ENCODE assay signal across 15 cellular contexts in the genomic region with DNA sequence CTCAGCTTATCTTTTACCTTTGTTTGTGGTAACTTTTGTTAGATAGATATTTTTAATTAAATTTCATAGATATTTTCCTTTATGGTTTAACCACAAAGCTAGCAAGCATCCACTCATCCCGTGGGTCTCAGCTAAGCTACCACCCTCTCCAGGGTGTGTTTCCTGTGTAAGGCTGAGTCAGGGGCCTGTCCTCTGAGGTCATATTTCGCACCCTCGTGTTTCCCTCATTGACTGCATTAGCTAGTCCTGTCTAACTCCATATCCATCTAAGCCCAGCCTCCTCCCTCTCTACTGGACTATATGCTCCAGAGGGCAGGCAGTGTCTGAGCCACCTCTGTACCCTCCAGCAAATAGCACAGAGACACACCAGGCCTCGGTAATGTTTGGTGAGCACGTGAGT. TPM values are rescaled to one million over a fixed set of nuclear protein-coding genes. Genes with fewer than 3 reads are reported as not detected.
A peak's percentile ranks its signal among the peaks of the same experiment; 100 is the strongest.
DNase-seq lines count a peak whose midpoint lies in the region; ATAC-seq and TF ChIP-seq lines count a peak whose summit lies in the region.
"Had no signal": no experiment of that assay in that cellular context is flagged by ENCODE, and none has a peak within 500 bp of the region (broad histone marks: within the 10 kb centered on the region; RNA-seq: fewer than 3 reads in every experiment).

No MANE protein-coding gene starts in this region.

- CTCF ChIA-PET in A673 (lab: Charles Lee): no interaction called here
- CTCF ChIA-PET in activated CD4-positive, alpha-beta memory T cell treated with anti-CD3 and anti-CD28 coated beads for 36 hours (lab: Charles Lee): interaction anchor here (0.7 to 8.8 kb wide), 9 partner anchors 91 to 318 kb away, joined by 3 to 75 read pairs (median 11); no protein-coding TSS in a partner anchor
- CTCF ChIA-PET in CD4-positive, alpha-beta T cell (lab: Charles Lee): interaction anchor here (1.4 to 4.2 kb wide), 2 partner anchors 17 to 317 kb away, joined by 3 to 21 read pairs; partner anchors contain the start of genes SPCS2 and XRRA1

- H3K4me1 Mint-ChIP-seq in activated CD4-positive, alpha-beta memory T cell treated with anti-CD3 and anti-CD28 coated beads for 36 hours (ENCODE audit: low read depth): peaks cover 6% of the 10 kb centered on the region
- no peaks in the 10 kb centered on the region for H3K4me1 Mint-ChIP-seq in endodermal cell
- H3K4me1 Mint-ChIP-seq in CD4-positive, alpha-beta T cell (ENCODE audit: low read depth): no peaks in the 10 kb centered on the region
- H3K4me1 Mint-ChIP-seq: neural progenitor cell had no signal

- H3K4me3 ChIP-seq in A673 (ENCODE audit: low read depth, low read length, poor library complexity, severe bottlenecking) (no peak overlapping the region), GM23248 (no peak overlapping the region), fibroblast of mammary gland (ENCODE audit: control insufficient read depth, low read depth, low read length) (no peak overlapping the region), endodermal cell (ENCODE audit: low read length) (no peak overlapping the region)
- H3K4me3 ChIP-seq: adrenal gland, left ventricle myocardium inferior, neural progenitor cell, sigmoid colon had no signal

- H3K4me3 Mint-ChIP-seq in activated CD4-positive, alpha-beta memory T cell treated with anti-CD3 and anti-CD28 coated beads for 36 hours: no peak overlapping the region
- no peak overlapping the region for H3K4me3 Mint-ChIP-seq in endodermal cell
- no peak overlapping the region for H3K4me3 Mint-ChIP-seq in CD4-positive, alpha-beta T cell
- H3K4me3 Mint-ChIP-seq: neural progenitor cell had no signal

- 26 to 34% methylated on average over 5 of the region's 5 CpGs for WGBS in GM23248 (ENCODE audit: low coverage in 1 of 2, low lambda C conversion rate in 2 of 2, missing lambda C conversion rate in 2 of 2), 2 experiments
- 89 to 100% methylated on average over 2 to 5 of the region's 5 CpGs for WGBS in endodermal cell (ENCODE audit: insufficient coverage in 1 of 2, insufficient read length in 1 of 2), 2 experiments

- intact Hi-C loops in A673 (cut with micrococcal nuclease; ENCODE audit: unreplicated experiment): no loop called here
- intact Hi-C loops in activated CD4-positive, alpha-beta memory T cell treated with anti-CD3 and anti-CD28 coated beads for 36 hours (cut with micrococcal nuclease): loop anchor here (2.0 kb wide), 1 partner anchor 17 kb away; the partner anchor contains the start of genes SPCS2 and XRRA1
- intact Hi-C loops in CD4-positive, alpha-beta T cell (cut with DNase I, micrococcal nuclease): loop anchor here in 1 of 2 experiments (5.0 kb wide), 1 partner anchor 210 kb away; no protein-coding TSS in a partner anchor

- no peaks in the 10 kb centered on the region for H3K79me2 ChIP-seq in GM23248 (ENCODE audit: insufficient read depth)

- DNase-seq in A673 (ENCODE audit: low spot score) (peak; percentile 29), GM23248 (peak; percentile 69), fibroblast of mammary gland (ENCODE audit: low read depth) (peak; percentile 85), endodermal cell (no peak), NCI-H2227 treated with DMSO at 0.1 percent for 48 hours (lab: John Stamatoyannopoulos, UW) (no peak), middle frontal gyrus (ENCODE audit: extremely low spot score, low spot score) (no peak)
- peak; percentile 39 for DNase-seq in activated CD4-positive, alpha-beta memory T cell treated with anti-CD3 and anti-CD28 coated beads for 36 hours
- DNase-seq in CD4-positive, alpha-beta T cell: no peak
- DNase-seq: adrenal gland, C1 segment of cervical spinal cord, head of caudate nucleus, left ventricle myocardium inferior, sigmoid colon had no signal

- H3K36me3 ChIP-seq in A673 (ENCODE audit: insufficient read depth, low read length, poor library complexity, severe bottlenecking) (no peaks in the 10 kb centered on the region), GM23248 (ENCODE audit: low read depth) (no peaks in the 10 kb centered on the region), endodermal cell (ENCODE audit: control insufficient read depth, insufficient read depth, low read length) (peaks cover 60% of the 10 kb centered on the region)
- H3K36me3 ChIP-seq: neural progenitor cell had no signal

- no peaks in the 10 kb centered on the region for H3K9me3 ChIP-seq in A673 (ENCODE audit: low read depth, low read length, poor library complexity, severe bottlenecking)
- H3K9me3 ChIP-seq in GM23248 (ENCODE audit: low read depth): no peaks in the 10 kb centered on the region
- H3K9me3 ChIP-seq in endodermal cell (ENCODE audit: control insufficient read depth, low read length): no peaks in the 10 kb centered on the region
- no peaks in the 10 kb centered on the region for H3K9me3 ChIP-seq in CD4-positive, alpha-beta T cell (ENCODE audit: control insufficient read depth, low read length)
- H3K9me3 ChIP-seq: adrenal gland, left ventricle myocardium inferior, sigmoid colon had no signal

- no peaks in the 10 kb centered on the region for H3K9me3 Mint-ChIP-seq in activated CD4-positive, alpha-beta memory T cell treated with anti-CD3 and anti-CD28 coated beads for 36 hours
- H3K9me3 Mint-ChIP-seq in endodermal cell: no peaks in the 10 kb centered on the region
- no peaks in the 10 kb centered on the region for H3K9me3 Mint-ChIP-seq in CD4-positive, alpha-beta T cell
- H3K9me3 Mint-ChIP-seq: neural progenitor cell had no signal

- no peaks in the 10 kb centered on the region for H4K20me1 ChIP-seq in GM23248 (ENCODE audit: insufficient read depth)

- H3K27ac ChIP-seq in A673 (ENCODE audit: low read depth, low read length, poor library complexity, severe bottlenecking) (no peak overlapping the region), GM23248 (no peak overlapping the region), endodermal cell (ENCODE audit: low read depth, low read length) (no peak overlapping the region)
- no peak overlapping the region for H3K27ac ChIP-seq in CD4-positive, alpha-beta T cell (ENCODE audit: low read depth, low read length)
- H3K27ac ChIP-seq: adrenal gland, HL-60, left ventricle myocardium inferior, neural progenitor cell, sigmoid colon had no signal

- POLR2A ChIA-PET in A673 (lab: Charles Lee; ENCODE audit: low non-redundant PET): no interaction called here
- POLR2A ChIA-PET in activated CD4-positive, alpha-beta memory T cell treated with anti-CD3 and anti-CD28 coated beads for 36 hours (lab: Charles Lee): interaction anchor here (0.9 kb wide), 1 partner anchor 11 kb away, joined by 3 read pairs; no protein-coding TSS in a partner anchor
- POLR2A ChIA-PET in CD4-positive, alpha-beta T cell (lab: Charles Lee): interaction anchor here (0.7 kb wide), 2 partner anchors 56 to 205 kb away, joined by 3 read pairs; partner anchors contain the start of gene NEU3

- no peak overlapping the region for H3K4me2 ChIP-seq in GM23248 (ENCODE audit: unreplicated experiment)
- H3K4me2 ChIP-seq: neural progenitor cell had no signal

- H3K9me2 ChIP-seq in GM23248 (ENCODE audit: insufficient read depth): no peaks in the 10 kb centered on the region

- H3K27me3 Mint-ChIP-seq in activated CD4-positive, alpha-beta memory T cell treated with anti-CD3 and anti-CD28 coated beads for 36 hours: no peaks in the 10 kb centered on the region
- H3K27me3 Mint-ChIP-seq in endodermal cell (ENCODE audit: insufficient read depth): no peaks in the 10 kb centered on the region
- H3K27me3 Mint-ChIP-seq in CD4-positive, alpha-beta T cell: no peaks in the 10 kb centered on the region

- H3F3A ChIP-seq in GM23248 (ENCODE audit: insufficient read depth): peaks cover 8% of the 10 kb centered on the region

- no peak overlapping the region for H2AFZ ChIP-seq in GM23248
- H2AFZ ChIP-seq: neural progenitor cell had no signal

- H3K27ac Mint-ChIP-seq in activated CD4-positive, alpha-beta memory T cell treated with anti-CD3 and anti-CD28 coated beads for 36 hours: peak overlapping the region; percentile 69
- no peak overlapping the region for H3K27ac Mint-ChIP-seq in endodermal cell
- H3K27ac Mint-ChIP-seq in CD4-positive, alpha-beta T cell: no peak overlapping the region
- H3K27ac Mint-ChIP-seq: neural progenitor cell had no signal

- peaks cover 10% of the 10 kb centered on the region for H3K36me3 Mint-ChIP-seq in activated CD4-positive, alpha-beta memory T cell treated with anti-CD3 and anti-CD28 coated beads for 36 hours
- peaks cover 6% of the 10 kb centered on the region for H3K36me3 Mint-ChIP-seq in endodermal cell (ENCODE audit: low read depth)
- peaks cover 39% of the 10 kb centered on the region for H3K36me3 Mint-ChIP-seq in CD4-positive, alpha-beta T cell (ENCODE audit: low read depth)

- H3K27me3 ChIP-seq in A673 (replicated peaks; ENCODE audit: insufficient read depth, low read depth, low read length, poor library complexity) (no peaks in the 10 kb centered on the region), GM23248 (replicated peaks; ENCODE audit: insufficient read depth) (no peaks in the 10 kb centered on the region), endodermal cell (ENCODE audit: control insufficient read depth, insufficient read depth, low read length, poor library complexity, severe bottlenecking) (no peaks in the 10 kb centered on the region)
- H3K27me3 ChIP-seq in CD4-positive, alpha-beta T cell (ENCODE audit: control insufficient read depth, insufficient read depth, low read length): no peaks in the 10 kb centered on the region
- H3K27me3 ChIP-seq: adrenal gland, neural progenitor cell, sigmoid colon had no signal

- no peaks in the 10 kb centered on the region for H3K4me1 ChIP-seq in A673 (ENCODE audit: insufficient read depth, low read length, poor library complexity, severe bottlenecking)
- H3K4me1 ChIP-seq in GM23248 (ENCODE audit: insufficient read depth): peaks cover 23% of the 10 kb centered on the region
- no peaks in the 10 kb centered on the region for H3K4me1 ChIP-seq in endodermal cell (ENCODE audit: control insufficient read depth, insufficient read depth, low read length)
- H3K4me1 ChIP-seq: adrenal gland had no signal

- in situ Hi-C loops in GM23248 (cut with MboI): no loop called here

- ATAC-seq in CD4-positive, alpha-beta T cell (ENCODE audit: poor library complexity): no peak

- BruUV-seq in A673 (replicated peaks; lab: Mats Ljungman, UMichigan): no TSS peak

- no peak for TF ChIP-seq CTCF in A673 (conservative IDR thresholded peaks at IDR 0.05; ENCODE audit: low read depth, low read length)
- no peak for TF ChIP-seq CTCF in fibroblast of mammary gland (conservative IDR thresholded peaks at IDR 0.05; ENCODE audit: control insufficient read depth, insufficient read depth, low read depth, low read length)
- TF ChIP-seq CTCF in endodermal cell (conservative IDR thresholded peaks at IDR 0.05): no peak
- TF ChIP-seq CTCF in CD4-positive, alpha-beta T cell (IDR thresholded peaks at IDR 0.05): no peak

- H3K9ac ChIP-seq in GM23248 (no peak overlapping the region), endodermal cell (ENCODE audit: extremely low read depth, low read length, poor library complexity, severe bottlenecking) (no peak overlapping the region)
- H3K9ac ChIP-seq: neural progenitor cell had no signal

RNA-seq across cellular contexts. Expression of gene XRRA1, which starts 16.7 kb away (rescaled TPM):
- total RNA-seq in A673 (2021) (7.3 and 10.0 TPM in 2 replicates), endodermal cell (1 to 10 TPM; 7.2 to 9.0 TPM)
- total RNA-seq in GM23248 (2014; rRNA removed; shearing (Covaris generic)): 1.4 and 3.2 TPM in 2 replicates
- polyA plus RNA-seq in GM23248 (2016; fragmentation: Nextera tagmentation; extraction: Ambion mirVana): 7.0 and 7.3 TPM in 2 replicates
- total RNA-seq in activated CD4-positive, alpha-beta memory T cell treated with anti-CD3 and anti-CD28 coated beads for 36 hours: 10 to 100 TPM in 1 of 2 experiments, 1 to 10 TPM in 1; 9.1 to 13.0 TPM
- 7.6 TPM for polyA plus RNA-seq in endodermal cell (2013, experiment 1 of 2)
- polyA plus RNA-seq in endodermal cell (2013, experiment 2 of 2): 7.2 TPM
- total RNA-seq in CD4-positive, alpha-beta T cell: 10 to 100 TPM; 12.2 to 12.5 TPM

RNA-seq across cellular contexts. Expression of gene SPCS2, which starts 16.9 kb away (rescaled TPM):
- total RNA-seq in A673 (2021) (207 and 241 TPM in 2 replicates), endodermal cell (100 to 1,000 TPM; 131 to 141 TPM)
- 51.1 and 316 TPM in 2 replicates for total RNA-seq in GM23248 (2014; rRNA removed; shearing (Covaris generic))
- polyA plus RNA-seq in GM23248 (2016; fragmentation: Nextera tagmentation; extraction: Ambion mirVana): 335 and 370 TPM in 2 replicates
- 100 to 1,000 TPM; 126 to 138 TPM for total RNA-seq in activated CD4-positive, alpha-beta memory T cell treated with anti-CD3 and anti-CD28 coated beads for 36 hours
- 228 TPM for polyA plus RNA-seq in endodermal cell (2013, experiment 1 of 2)
- 200 TPM for polyA plus RNA-seq in endodermal cell (2013, experiment 2 of 2)
- 10 to 100 TPM; 36.5 to 42.9 TPM for total RNA-seq in CD4-positive, alpha-beta T cell

RNA-seq across cellular contexts. Expression of gene NEU3, which starts 56.6 kb away (rescaled TPM):
- total RNA-seq in A673 (2021) (11.5 and 13.3 TPM in 2 replicates), endodermal cell (10 to 100 TPM in 1 of 2 donors, 1 to 10 TPM in 1; 9.1 to 10.8 TPM)
- total RNA-seq in GM23248 (2014; rRNA removed; shearing (Covaris generic)): 6.2 and 6.4 TPM in 2 replicates
- 2.3 and 2.5 TPM in 2 replicates for polyA plus RNA-seq in GM23248 (2016; fragmentation: Nextera tagmentation; extraction: Ambion mirVana)
- 10 to 100 TPM; 13.6 to 14.3 TPM for total RNA-seq in activated CD4-positive, alpha-beta memory T cell treated with anti-CD3 and anti-CD28 coated beads for 36 hours
- 7.7 TPM for polyA plus RNA-seq in endodermal cell (2013, experiment 1 of 2)
- polyA plus RNA-seq in endodermal cell (2013, experiment 2 of 2): 7.0 TPM
- 10 to 100 TPM in 1 of 2 experiments, 1 to 10 TPM in 1; 9.7 to 10.6 TPM for total RNA-seq in CD4-positive, alpha-beta T cell

Comparison
In these comparisons a context has a peak if more than half of its experiments do, and no peak if none do; other contexts are left out.
1. DNase-seq: peak in A673 (single experiment), GM23248 (single experiment), activated CD4-positive, alpha-beta memory T cell treated with anti-CD3 and anti-CD28 coated beads for 36 hours (single experiment) and fibroblast of mammary gland (single experiment); none in endodermal cell (single experiment), CD4-positive, alpha-beta T cell (0 of 10), NCI-H2227 treated with DMSO at 0.1 percent for 48 hours (single experiment) and middle frontal gyrus (single experiment).